Comparison of ENCODE assay signal across 8 cellular contexts in the genomic region with DNA sequence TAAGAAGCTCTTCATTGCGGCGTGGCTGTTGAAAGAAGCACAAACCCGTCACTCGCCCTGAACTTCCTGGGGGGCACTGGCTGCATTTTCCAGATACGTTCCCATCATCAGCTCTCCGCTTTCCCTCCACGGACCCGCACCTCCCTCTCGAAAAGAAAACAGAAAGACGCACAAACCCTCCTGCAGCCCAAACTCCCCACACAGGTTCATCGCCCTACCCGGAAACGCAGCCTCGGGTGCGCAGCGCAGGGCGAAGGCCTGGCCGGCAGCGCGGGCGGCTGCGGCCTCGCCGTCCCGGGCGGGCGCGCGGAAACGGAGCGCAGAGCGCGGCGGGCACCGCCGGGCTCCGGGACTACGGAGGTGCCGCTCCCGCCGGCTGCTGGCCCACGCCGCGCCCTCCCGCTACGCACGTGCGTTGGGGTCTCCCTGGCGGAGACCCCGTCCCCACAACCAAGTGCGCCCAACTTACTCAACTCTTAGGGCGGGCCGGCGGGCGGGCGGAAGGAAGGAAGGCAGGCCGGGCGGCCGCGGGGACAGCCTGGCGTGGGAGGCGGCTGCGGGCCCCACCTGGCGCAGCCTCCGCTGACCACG. TPM values are rescaled to one million over a fixed set of nuclear protein-coding genes. Genes with fewer than 3 reads are reported as not detected.
A peak's percentile ranks its signal among the peaks of the same experiment; 100 is the strongest.
DNase-seq lines count a peak whose midpoint lies in the region; ATAC-seq and TF ChIP-seq lines count a peak whose summit lies in the region.

No MANE protein-coding gene starts in this region.

- peak overlapping the region; percentile 95 to 99 (median 98) for H3K27ac ChIP-seq in BLaER1 treated with 17β-estradiol and CSF1 and Interleukin-3, amounts not matched to agents 10 nM and 100 nM

- ATAC-seq in GM19043 (IDR thresholded peaks at IDR 0.05; ENCODE audit: low read depth, unreplicated experiment) (peak; percentile 39), HG03175 (IDR thresholded peaks at IDR 0.05; ENCODE audit: unreplicated experiment) (peak; percentile 45), T-helper 17 cell (peak; percentile 52)

- peak overlapping the region; percentile 74 to 95 (median 90) for H3K4me3 ChIP-seq in BLaER1 treated with 17β-estradiol and CSF1 and Interleukin-3, amounts not matched to agents 10 nM and 100 nM

- H3K36me3 ChIP-seq in BLaER1 treated with 17β-estradiol and CSF1 and Interleukin-3, amounts not matched to agents 10 nM and 100 nM = peaks cover 27 to 45% (median 39%) of the 10 kb centered on the region in 11 experiments

- peaks cover 9% of the 10 kb centered on the region for H3K36me3 Mint-ChIP-seq in T-helper 17 cell (ENCODE audit: low read depth)
- peaks cover 35% of the 10 kb centered on the region for H3K36me3 Mint-ChIP-seq in brain

- TF ChIP-seq CTCF in brain (conservative IDR thresholded peaks at IDR 0.05) = no peak

- H3K27ac Mint-ChIP-seq in T-helper 17 cell (peak overlapping the region; percentile 92), brain (peak overlapping the region; percentile 67 to 96 (median 92))

- DNase-seq in T-helper 17 cell (peak; percentile 32 to 38 (median 36)), iPS-NIHi11 (ENCODE audit: low spot score) (peak; percentile 48), GOT3 (lab: John Stamatoyannopoulos, UW) (no peak)
- peak; percentile 52 for DNase-seq in stimulated activated CD4-positive, alpha-beta T cell treated with anti-CD3 and anti-CD28 coated beads, Interleukin-1b, Interleukin-23, amount 100 ng/mL, for 48 hours

- H3K4me2 ChIP-seq in BLaER1 treated with 17β-estradiol and CSF1 and Interleukin-3, amounts not matched to agents 10 nM and 100 nM = peak overlapping the region; percentile 79 to 98 (median 89)

- H3K4me3 Mint-ChIP-seq in T-helper 17 cell (peak overlapping the region; percentile 98), brain (peak overlapping the region; percentile 92 to 99 (median 98))

- H3K9me3 ChIP-seq in BLaER1 treated with 17β-estradiol and CSF1 and Interleukin-3, amounts not matched to agents 10 nM and 100 nM (replicated peaks in 1 of 11) = no peaks in the 10 kb centered on the region
- H3K9me3 ChIP-seq in T-helper 17 cell (ENCODE audit: control insufficient read depth, low read length, poor library complexity, severe bottlenecking) = no peaks in the 10 kb centered on the region

- peaks cover 16 to 53% (median 45%) of the 10 kb centered on the region in 10 experiments for H3K4me1 ChIP-seq in BLaER1 treated with 17β-estradiol and CSF1 and Interleukin-3, amounts not matched to agents 10 nM and 100 nM

- H4K20me1 ChIP-seq in BLaER1 treated with 17β-estradiol and CSF1 and Interleukin-3, amounts not matched to agents 10 nM and 100 nM = peaks cover 22 to 54% (median 49%) of the 10 kb centered on the region in 11 experiments; a peak in 21 of 22 replicates

- no peaks in the 10 kb centered on the region for H3K27me3 Mint-ChIP-seq in T-helper 17 cell
- peaks cover 28% of the 10 kb centered on the region for H3K27me3 Mint-ChIP-seq in brain

- peak overlapping the region; percentile 88 to 99 (median 98) for H3K9ac ChIP-seq in BLaER1 treated with 17β-estradiol and CSF1 and Interleukin-3, amounts not matched to agents 10 nM and 100 nM

- no peaks in the 10 kb centered on the region for H3K27me3 ChIP-seq in BLaER1 treated with 17β-estradiol and CSF1 and Interleukin-3, amounts not matched to agents 10 nM and 100 nM

- H3K4me1 Mint-ChIP-seq in T-helper 17 cell (peaks cover 41% of the 10 kb centered on the region), brain (peaks cover 42% of the 10 kb centered on the region)

- peaks cover 0 to 4% (median 0%) of the 10 kb centered on the region in 5 experiments for H3K9me3 Mint-ChIP-seq in brain

RNA-seq across cellular contexts. Expression of a gene that starts 0.8 kb away (rescaled TPM):
- total RNA-seq in T-helper 17 cell = 10 to 100 TPM; 67.2 to 70.1 TPM
- polyA plus RNA-seq in brain (ENCODE audit: insufficient read depth, low read depth, low replicate concordance) = 7.4 TPM
